Comparison of ENCODE assay signal across 8 cellular contexts in genomic region chr6:136761227-136761922, GRCh38. TPM values are rescaled to one million over a fixed set of nuclear protein-coding genes. Genes with fewer than 3 reads are reported as not detected.
DNase-seq lines count a peak whose midpoint lies in the region; ATAC-seq and TF ChIP-seq lines count a peak whose summit lies in the region.

No MANE protein-coding gene starts in this region.

- H3K9ac ChIP-seq in skeletal muscle satellite cell (ENCODE audit: low read depth, low read length): peak overlapping the region; percentile 28

- H3K4me1 ChIP-seq in esophagus squamous epithelium: peaks cover 29 to 73% (median 39%) of the 10 kb centered on the region in 3 donors
- peaks cover 21% of the 10 kb centered on the region for H3K4me1 ChIP-seq in skeletal muscle satellite cell (ENCODE audit: control insufficient read depth, insufficient read depth, low read length)

- WGBS in esophagus squamous epithelium, 2 donors: 32 to 39% methylated on average over 9 of the region's 9 CpGs

- TF ChIP-seq CTCF in esophagus squamous epithelium (IDR thresholded peaks at IDR 0.05): no peak

- H3K4me3 ChIP-seq in esophagus squamous epithelium (peak overlapping the region in 3 of 4 donors; percentile 1 to 16 (median 8)), skeletal muscle satellite cell (ENCODE audit: low read length) (peak overlapping the region; percentile 44)

- H3K4me2 ChIP-seq in skeletal muscle satellite cell (ENCODE audit: low read length): peak overlapping the region; percentile 72

- no peaks in the 10 kb centered on the region for H3K9me3 ChIP-seq in esophagus squamous epithelium
- no peaks in the 10 kb centered on the region for H3K9me3 ChIP-seq in skeletal muscle satellite cell (replicated peaks; ENCODE audit: low read length)

- H3K27ac ChIP-seq in esophagus squamous epithelium: peak overlapping the region; percentile 32 to 76 (median 72)

- TF ChIP-seq POLR2A in GM19193 (IDR thresholded peaks at IDR 0.05; ENCODE audit: extremely low read depth, insufficient read depth, insufficient read length) (peak; percentile 23), esophagus squamous epithelium (IDR thresholded peaks at IDR 0.05) (no peak)

- no peak for ATAC-seq in HG03520 (IDR thresholded peaks at IDR 0.05; ENCODE audit: unreplicated experiment)

- H3K27me3 ChIP-seq in esophagus squamous epithelium: no peaks in the 10 kb centered on the region
- H3K27me3 ChIP-seq in skeletal muscle satellite cell (ENCODE audit: control insufficient read depth, insufficient read depth, low read length): no peaks in the 10 kb centered on the region

- H3K36me3 ChIP-seq in esophagus squamous epithelium: no peaks in the 10 kb centered on the region
- no peaks in the 10 kb centered on the region for H3K36me3 ChIP-seq in skeletal muscle satellite cell (ENCODE audit: insufficient read depth, low read length)

- intact Hi-C loops in esophagus squamous epithelium (cut with DNase I): no loop called here

- DNase-seq in SK-N-DZ (ENCODE audit: low spot score) (peak; percentile 22), esophagus squamous epithelium (lab: John Stamatoyannopoulos, UW) (no peak), 8988T (no peak), NCI-H1092 (lab: John Stamatoyannopoulos, UW) (no peak), NCI-H82 (lab: John Stamatoyannopoulos, UW) (no peak)

RNA-seq across cellular contexts. Expression of gene MAP3K5, which starts 30.9 kb away (rescaled TPM):
- polyA plus RNA-seq in SK-N-DZ (2014; cell fraction: cytosol; rRNA removed): 2.3 and 3.9 TPM in 2 replicates
- 2.8 and 5.1 TPM in 2 replicates for polyA plus RNA-seq in SK-N-DZ (2014; cell fraction: nucleus; rRNA removed)
- total RNA-seq in esophagus squamous epithelium: 10 to 100 TPM in 3 of 4 donors, 1 to 10 TPM in 1; 9.2 to 22.9 (median 20.9) TPM
- total RNA-seq in skeletal muscle satellite cell (2012; rRNA removed): 6.6 and 9.6 TPM in 2 replicates
